12 cellular contexts compared by ENCODE assay signal in the genomic region with DNA sequence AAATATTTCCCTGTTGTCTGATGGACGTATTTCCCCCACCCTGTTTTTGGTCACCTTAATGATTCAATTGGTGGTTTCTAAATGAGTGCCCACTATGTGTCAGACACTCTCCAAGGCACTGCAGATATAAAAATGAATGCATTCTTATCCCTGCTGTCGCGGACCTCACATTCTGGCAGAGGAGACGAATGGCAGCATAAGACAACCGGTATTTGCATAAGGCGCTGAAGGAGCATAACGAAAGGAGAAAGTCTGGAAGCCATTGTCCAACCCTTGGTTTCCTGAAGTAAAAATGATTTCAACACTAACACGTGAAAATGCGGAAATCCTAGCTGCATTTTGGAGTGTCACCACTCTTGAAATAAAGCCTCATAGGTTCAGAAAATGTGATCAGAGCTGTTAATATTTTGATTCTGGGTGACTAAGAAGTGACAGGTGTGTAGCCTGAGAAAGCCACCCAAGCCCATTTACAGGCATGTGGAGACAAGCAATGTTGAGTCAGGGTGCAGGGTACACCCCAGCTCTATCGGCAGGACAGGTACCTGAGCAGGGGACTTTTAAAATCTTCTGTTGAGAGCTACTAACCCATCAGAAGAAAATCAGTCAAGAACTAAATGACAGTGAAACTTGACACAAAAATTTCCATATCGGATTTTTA. TPM values are rescaled to one million over a fixed set of nuclear protein-coding genes. Genes with fewer than 3 reads are reported as not detected.
A peak's percentile ranks its signal among the peaks of the same experiment; 100 is the strongest.
DNase-seq lines count a peak whose midpoint lies in the region; ATAC-seq, FAIRE-seq and TF ChIP-seq lines count a peak whose summit lies in the region.
"Had no signal": no experiment of that assay in that cellular context is flagged by ENCODE, and none has a peak within 500 bp of the region (broad histone marks: within the 10 kb centered on the region; RNA-seq: fewer than 3 reads in every experiment).

No MANE protein-coding gene starts in this region.

- no peak for TF ChIP-seq CTCF in DND-41 (IDR thresholded peaks at IDR 0.05; ENCODE audit: borderline replicate concordance, extremely low read depth, low read length, poor library complexity, severe bottlenecking)
- no peak for TF ChIP-seq CTCF in endothelial cell of umbilical vein (IDR thresholded peaks at IDR 0.05; ENCODE audit: extremely low read depth in 1 of 2, insufficient read depth in 1 of 2, low read depth in 1 of 2, low read length in 2 of 2)

- CTCF ChIA-PET in endothelial cell of umbilical vein (lab: Charles Lee) (interaction anchor here (1.6 to 6.3 kb wide), 3 partner anchors 9 to 199 kb away, joined by 8 to 100 read pairs (median 12); partner anchors contain the start of gene GAB2), T-cell (lab: Charles Lee) (interaction anchor here (0.7 to 1.2 kb wide), 2 partner anchors 9 to 137 kb away, joined by 3 to 4 read pairs; no protein-coding TSS in a partner anchor)

- H3K9ac ChIP-seq in DND-41 (ENCODE audit: low read depth, low read length) (peak overlapping the region; percentile 8), endothelial cell of umbilical vein (replicated peaks; ENCODE audit: extremely low read depth, insufficient read depth, low read length) (no peak overlapping the region)

- dilution Hi-C loops in endothelial cell of umbilical vein (cut with MboI; ENCODE audit: extremely low pct_ligation_motif_present, low sequenced_read_pairs), result no loop called here

- H3K27ac ChIP-seq in DND-41 (ENCODE audit: low read length), result peak overlapping the region; percentile 52
- no peak overlapping the region for H3K27ac ChIP-seq in endothelial cell of umbilical vein (ENCODE audit: insufficient read depth, low read depth, low read length)

- no peak overlapping the region for H3K4me3 ChIP-seq in DND-41 (ENCODE audit: low read depth in 1 of 2, low read length in 2 of 2)
- H3K4me3 ChIP-seq in endothelial cell of umbilical vein (replicated peaks in 1 of 3; ENCODE audit: insufficient read depth in 1 of 3, low read depth in 1 of 3, low read length in 3 of 3), result no peak overlapping the region

- H3K27me3 ChIP-seq in DND-41 (ENCODE audit: insufficient read depth, low read length, poor library complexity), result no peaks in the 10 kb centered on the region
- no peaks in the 10 kb centered on the region for H3K27me3 ChIP-seq in endothelial cell of umbilical vein (ENCODE audit: control insufficient read depth in 2 of 2, insufficient read depth in 2 of 2, low read length in 2 of 2)

- no peaks in the 10 kb centered on the region for H3K9me3 ChIP-seq in DND-41 (ENCODE audit: insufficient read depth, low read length, severe bottlenecking)
- H3K9me3 ChIP-seq in endothelial cell of umbilical vein (replicated peaks; ENCODE audit: control insufficient read depth, insufficient read depth, low read length), result no peaks in the 10 kb centered on the region

- no peaks in the 10 kb centered on the region for H3K27me3 Mint-ChIP-seq in T-cell
- H3K27me3 Mint-ChIP-seq: type B pancreatic cell had no signal

- H2AFZ ChIP-seq in DND-41 (ENCODE audit: low read depth, low read length), result no peak overlapping the region
- no peak overlapping the region for H2AFZ ChIP-seq in endothelial cell of umbilical vein (ENCODE audit: low read depth, low read length)

- H3K9me3 Mint-ChIP-seq in T-cell, result no peaks in the 10 kb centered on the region
- H3K9me3 Mint-ChIP-seq: type B pancreatic cell had no signal

- POLR2A ChIA-PET in endothelial cell of umbilical vein (lab: Charles Lee) (interaction anchor here (0.9 kb wide), 1 partner anchor 349 kb away, joined by 3 read pairs; the partner anchor contains the start of gene NDUFC2), T-cell (lab: Charles Lee) (interaction anchor here in 1 of 2 donors (0.6 kb wide), 1 partner anchor 350 kb away, joined by 3 read pairs; no protein-coding TSS in a partner anchor)

- no peaks in the 10 kb centered on the region for H3K36me3 ChIP-seq in DND-41 (ENCODE audit: insufficient read depth, low read length)
- no peaks in the 10 kb centered on the region for H3K36me3 ChIP-seq in endothelial cell of umbilical vein (ENCODE audit: control insufficient read depth in 2 of 2, extremely low read depth in 1 of 2, insufficient read depth in 2 of 2, low read length in 2 of 2)

- no peak overlapping the region for H3K27ac Mint-ChIP-seq in T-cell

- no TSS peak for BruUV-seq in endothelial cell of umbilical vein (replicated peaks; lab: Mats Ljungman, UMichigan)

- peaks cover 77% of the 10 kb centered on the region for H3K4me1 ChIP-seq in DND-41 (ENCODE audit: insufficient read depth, low read length)
- H3K4me1 ChIP-seq in endothelial cell of umbilical vein (ENCODE audit: control insufficient read depth, extremely low read depth, insufficient read depth, low read length), result peaks cover 10% of the 10 kb centered on the region

- intact Hi-C loops in endothelial cell of umbilical vein (cut with micrococcal nuclease), result no loop called here

- H3K4me2 ChIP-seq in DND-41 (ENCODE audit: insufficient read depth, low read length) (0 out of 2 replicates have a peak overlapping the region, but pooled peaks have one; percentile 9), endothelial cell of umbilical vein (ENCODE audit: insufficient read depth, low read length) (no peak overlapping the region)

- peak; percentile 55 for FAIRE-seq in endothelial cell of umbilical vein (lab: Jason Lieb, UNC)

- H3K79me2 ChIP-seq in DND-41 (ENCODE audit: insufficient read depth, low read length) (peaks cover 3% of the 10 kb centered on the region; the same call in 1 of the 2 replicates), endothelial cell of umbilical vein (ENCODE audit: control insufficient read depth, insufficient read depth, low read length) (no peaks in the 10 kb centered on the region)

- DNase-seq in DND-41 (no peak), endothelial cell of umbilical vein (ENCODE audit: low read depth, low spot score) (no peak), NCI-H2081 treated with DMSO at 0.1 percent for 48 hours (lab: John Stamatoyannopoulos, UW) (no peak), COLO829 (ENCODE audit: low spot score) (no peak), T-cell (no peak)
- no peak for DNase-seq in stimulated activated CD4-positive, alpha-beta T cell treated with anti-CD3 and anti-CD28 coated beads, Interleukin-12 subunit alpha, Interleukin-12 subunit beta, amount 100 ng/mL, for 4 hours
- DNase-seq: activated naive CD4-positive, alpha-beta T cell treated with anti-CD3 and anti-CD28 coated beads, Interleukin-2, amount 50 U/mL, for 16 hours; effector memory CD4-positive, alpha-beta T cell; stimulated activated CD4-positive, alpha-beta T cell treated with anti-CD3 and anti-CD28 coated beads, Interleukin-4, amount 100 ng/mL, for 24 hours had no signal

- no peaks in the 10 kb centered on the region for H3K9me1 ChIP-seq in endothelial cell of umbilical vein (replicated peaks; ENCODE audit: control insufficient read depth, extremely low read depth, insufficient read depth, low read length)

- TF ChIP-seq POLR2A in endothelial cell of umbilical vein (IDR thresholded peaks at IDR 0.05; ENCODE audit: low read depth, low read length), result no peak

- no peak for ATAC-seq in DND-41 (ENCODE audit: insufficient read depth, low read depth)
- peak; percentile 43 for ATAC-seq in GM18907 (IDR thresholded peaks at IDR 0.05; ENCODE audit: unreplicated experiment)
- peak; percentile 40 for ATAC-seq in HG02973 (IDR thresholded peaks at IDR 0.05; ENCODE audit: unreplicated experiment)
- ATAC-seq in T-cell (replicated peaks in 1 of 4), result no peak

- H4K20me1 ChIP-seq in DND-41 (ENCODE audit: insufficient read depth, low read length) (no peaks in the 10 kb centered on the region), endothelial cell of umbilical vein (replicated peaks; ENCODE audit: control insufficient read depth, extremely low read depth, insufficient read depth, low read length) (no peaks in the 10 kb centered on the region)

- peaks cover 10% of the 10 kb centered on the region for H3K36me3 Mint-ChIP-seq in T-cell

- peaks cover 0 to 15% (median 0%) of the 10 kb centered on the region in 3 donors for H3K4me1 Mint-ChIP-seq in T-cell

- no peak overlapping the region for H3K4me3 Mint-ChIP-seq in T-cell
- H3K4me3 Mint-ChIP-seq: type B pancreatic cell had no signal

TF ChIP-seq in endothelial cell of umbilical vein, 7 proteins besides CTCF, POLR2A, EP300 and RAD21:
- TF ChIP-seq, protein P1, sequence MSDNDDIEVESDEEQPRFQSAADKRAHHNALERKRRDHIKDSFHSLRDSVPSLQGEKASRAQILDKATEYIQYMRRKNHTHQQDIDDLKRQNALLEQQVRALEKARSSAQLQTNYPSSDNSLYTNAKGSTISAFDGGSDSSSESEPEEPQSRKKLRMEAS (IDR thresholded peaks at IDR 0.05; ENCODE audit: insufficient read depth, insufficient read length), result no peak
- TF ChIP-seq JUN (IDR thresholded peaks at IDR 0.05; ENCODE audit: borderline replicate concordance, insufficient read depth, insufficient read length, low read depth), result no peak
- TF ChIP-seq MYC (IDR thresholded peaks at IDR 0.05; ENCODE audit: low read depth, low read length), result no peak
- TF ChIP-seq GATA2 (IDR thresholded peaks at IDR 0.05; ENCODE audit: insufficient read depth, insufficient read length, low read depth, low read length), result no peak
- no peak for TF ChIP-seq POLR2AphosphoS5 (IDR thresholded peaks at IDR 0.05; ENCODE audit: insufficient read depth, low read depth, low read length)
- TF ChIP-seq EZH2 (IDR thresholded peaks at IDR 0.05; ENCODE audit: borderline replicate concordance, low read depth, low read length, severe bottlenecking), result no peak

RNA-seq across cellular contexts. Expression of gene GAB2, which starts 10.1 kb away (rescaled TPM):
- total RNA-seq in endothelial cell of umbilical vein (39.6 and 43.3 TPM in 2 replicates), T-cell (10 to 100 TPM in 2 of 5 donors, 1 to 10 TPM in 3; 5.4 to 17.2 (median 8.8) TPM)
- 14.3 and 19.6 TPM in 2 replicates for polyA plus RNA-seq in endothelial cell of umbilical vein
- 18.3 and 19.8 TPM in 2 replicates for polyA plus RNA-seq in endothelial cell of umbilical vein (2011; cell fraction: cytosol; rRNA removed)
- 44.8 and 53.3 TPM in 2 replicates for polyA plus RNA-seq in endothelial cell of umbilical vein (2011; cell fraction: nucleus; rRNA removed)
- 27.7 and 27.8 TPM in 2 replicates for polyA plus RNA-seq in endothelial cell of umbilical vein (2012)
- polyA minus RNA-seq in endothelial cell of umbilical vein, result 44.3 and 49.7 TPM in 2 replicates
- 2.3 TPM for polyA minus RNA-seq in endothelial cell of umbilical vein (2011; cell fraction: cytosol; rRNA and poly(A)+ RNA removed)
- 42.4 and 56.5 TPM in 2 replicates for polyA minus RNA-seq in endothelial cell of umbilical vein (2011; cell fraction: nucleus; rRNA and poly(A)+ RNA removed)

Comparison
In these comparisons a context has a peak if more than half of its experiments do, and no peak if none do; other contexts are left out.
1. ATAC-seq: peak in GM18907 (single experiment) and HG02973 (single experiment); none in DND-41 (single experiment) and T-cell (0 of 4).